ENCODE assay signal across 11 cellular contexts in genomic region chr4:60396680-60397079, GRCh38.
"Had no signal": no experiment of that assay in that cellular context is flagged by ENCODE, and none has a peak within 500 bp of the region (broad histone marks: within the 10 kb centered on the region; RNA-seq: fewer than 3 reads in every experiment).

No MANE protein-coding gene starts in this region.

- H3K27me3 Mint-ChIP-seq: activated naive CD8-positive, alpha-beta T cell treated with anti-CD3 and anti-CD28 coated beads, Interleukin-2, amount 10 ng/mL, durations not matched to agents 7 days and 5 days; natural killer cell treated with Interleukin-12 subunit alpha and Interleukin-12 subunit beta and Interleukin-15 and Interleukin-18, amount 100 ng/mL, for 72 hours had no signal

- DNase-seq: activated CD4-positive, CD25-positive, alpha-beta regulatory T cell treated with anti-CD3 and anti-CD28 coated beads, Interleukin-2, amount 50 U/mL, for 72 hours; activated naive CD8-positive, alpha-beta T cell treated with anti-CD3 and anti-CD28 coated beads, Interleukin-2, amount 10 ng/mL, durations not matched to agents 7 days and 5 days; anterior cingulate cortex; hippocampal formation; left ventricle myocardium superior; mesenchymal stem cell; occipital lobe had no signal

- H3K27ac Mint-ChIP-seq: activated naive CD8-positive, alpha-beta T cell treated with anti-CD3 and anti-CD28 coated beads, Interleukin-2, amount 10 ng/mL, durations not matched to agents 7 days and 5 days; activated T-helper 1 cell treated with anti-CD3 and anti-CD28 coated beads, Interleukin-12 subunit alpha, Interleukin-12 subunit beta, Interleukin-2, Interleukin-4 antibody, amounts not matched to agents 30 ng/mL and 10 ng/mL and 1 ng/mL, durations not matched to agents 14 hours and 24 hours and 36 hours; natural killer cell treated with Interleukin-12 subunit alpha and Interleukin-12 subunit beta and Interleukin-15 and Interleukin-18, amount 100 ng/mL, for 72 hours; stimulated activated effector memory CD8-positive, alpha-beta T cell treated with anti-CD3 and anti-CD28 coated beads, Interleukin-12 subunit alpha, Interleukin-12 subunit beta, amount 100 ng/mL, for 72 hours had no signal

- H3K4me3 Mint-ChIP-seq: activated naive CD8-positive, alpha-beta T cell treated with anti-CD3 and anti-CD28 coated beads, Interleukin-2, amount 10 ng/mL, durations not matched to agents 7 days and 5 days; activated T-helper 1 cell treated with anti-CD3 and anti-CD28 coated beads, Interleukin-12 subunit alpha, Interleukin-12 subunit beta, Interleukin-2, Interleukin-4 antibody, amounts not matched to agents 30 ng/mL and 10 ng/mL and 1 ng/mL, durations not matched to agents 14 hours and 24 hours and 36 hours; natural killer cell treated with Interleukin-12 subunit alpha and Interleukin-12 subunit beta and Interleukin-15 and Interleukin-18, amount 100 ng/mL, for 72 hours; stimulated activated effector memory CD8-positive, alpha-beta T cell treated with anti-CD3 and anti-CD28 coated beads, Interleukin-12 subunit alpha, Interleukin-12 subunit beta, amount 100 ng/mL, for 72 hours had no signal

- H3K36me3 Mint-ChIP-seq: activated naive CD8-positive, alpha-beta T cell treated with anti-CD3 and anti-CD28 coated beads, Interleukin-2, amount 10 ng/mL, durations not matched to agents 7 days and 5 days; stimulated activated effector memory CD8-positive, alpha-beta T cell treated with anti-CD3 and anti-CD28 coated beads, Interleukin-12 subunit alpha, Interleukin-12 subunit beta, amount 100 ng/mL, for 72 hours had no signal

- H3K4me1 Mint-ChIP-seq: activated naive CD8-positive, alpha-beta T cell treated with anti-CD3 and anti-CD28 coated beads, Interleukin-2, amount 10 ng/mL, durations not matched to agents 7 days and 5 days; stimulated activated effector memory CD8-positive, alpha-beta T cell treated with anti-CD3 and anti-CD28 coated beads, Interleukin-12 subunit alpha, Interleukin-12 subunit beta, amount 100 ng/mL, for 72 hours had no signal

- ATAC-seq: esophagus mucosa; left ventricle myocardium superior; natural killer cell treated with Interleukin-12 subunit alpha and Interleukin-12 subunit beta and Interleukin-15 and Interleukin-18, amount 100 ng/mL, for 72 hours; stimulated activated effector memory CD8-positive, alpha-beta T cell treated with anti-CD3 and anti-CD28 coated beads, Interleukin-12 subunit alpha, Interleukin-12 subunit beta, amount 100 ng/mL, for 72 hours had no signal
